In the genomic region with DNA sequence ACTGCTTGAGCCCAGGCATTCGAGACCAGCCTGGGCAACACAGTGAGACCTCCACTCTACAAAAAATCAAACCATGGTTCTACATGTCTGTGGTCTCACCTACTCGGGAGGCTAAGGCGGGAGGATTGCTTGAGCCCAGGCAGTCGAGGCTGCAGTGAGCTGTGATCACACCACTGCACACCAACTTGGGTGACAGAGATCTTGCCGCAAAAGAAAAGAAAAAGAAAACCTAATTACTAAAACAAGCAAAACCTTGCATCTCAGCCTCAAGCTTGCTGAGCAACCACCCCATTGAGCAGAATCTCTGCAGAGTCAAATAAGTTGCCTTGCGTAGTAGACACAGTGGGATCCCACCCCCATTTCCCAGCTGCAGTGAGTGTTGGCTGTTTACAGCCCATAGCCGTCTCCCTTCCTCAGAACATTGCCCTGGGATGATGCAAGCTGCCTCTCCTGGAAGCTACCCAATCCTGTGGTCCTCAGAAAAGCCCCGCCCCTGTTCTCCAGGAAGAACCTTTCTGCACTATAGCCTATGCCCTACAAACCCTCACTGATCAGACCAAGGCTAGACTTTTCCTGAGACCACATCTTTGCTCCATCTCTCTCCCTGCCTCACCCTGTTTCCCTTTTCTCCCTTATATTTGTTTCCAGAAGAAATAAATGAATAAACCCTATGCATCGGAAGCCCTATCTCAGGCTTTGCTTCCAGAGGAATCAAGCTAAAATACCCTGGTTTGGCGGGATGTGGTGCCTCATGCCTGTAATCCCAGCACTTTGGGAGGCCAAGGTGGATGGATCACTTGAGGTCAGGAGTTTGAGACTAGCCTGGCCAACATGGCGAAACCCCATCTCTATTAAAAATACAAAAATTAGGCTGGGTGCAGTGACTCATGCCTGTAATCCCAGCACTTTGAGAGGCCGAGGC, we compare ENCODE assay signal across 10 cellular contexts. TPM values are rescaled to one million over a fixed set of nuclear protein-coding genes. Genes with fewer than 3 reads are reported as not detected.
DNase-seq lines count a peak whose midpoint lies in the region; ATAC-seq and TF ChIP-seq lines count a peak whose summit lies in the region.
"Had no signal": no experiment of that assay in that cellular context is flagged by ENCODE, and none has a peak within 500 bp of the region (broad histone marks: within the 10 kb centered on the region; RNA-seq: fewer than 3 reads in every experiment).

No MANE protein-coding gene starts in this region.

- H3K4me3 ChIP-seq in brain microvascular endothelial cell (ENCODE audit: low read depth, low read length): no peak overlapping the region
- H3K4me3 ChIP-seq: GM12878 had no signal

- H3K36me3 ChIP-seq in brain microvascular endothelial cell (replicated peaks): no peaks in the 10 kb centered on the region

- no peak overlapping the region for H3K27ac Mint-ChIP-seq in activated CD8-positive, alpha-beta T cell treated with anti-CD3 and anti-CD28 coated beads for 36 hours

- ATAC-seq in GM19455 (IDR thresholded peaks at IDR 0.05; ENCODE audit: unreplicated experiment) (no peak), HG02571 (IDR thresholded peaks at IDR 0.05; ENCODE audit: unreplicated experiment) (no peak)
- no peak for ATAC-seq in activated CD8-positive, alpha-beta T cell treated with anti-CD3 and anti-CD28 coated beads for 36 hours
- ATAC-seq: GM12878 had no signal

- H3K9me3 Mint-ChIP-seq in activated CD8-positive, alpha-beta T cell treated with anti-CD3 and anti-CD28 coated beads for 36 hours: no peaks in the 10 kb centered on the region

- in situ Hi-C loops in brain microvascular endothelial cell (cut with HindIII; ENCODE audit: low pct_ligation_motif_present, low sequenced_read_pairs): no loop called here

- CTCF ChIA-PET in activated CD8-positive, alpha-beta T cell treated with anti-CD3 and anti-CD28 coated beads for 36 hours (lab: Charles Lee): interaction anchor here (0.7 kb wide), 1 partner anchor 46 kb away, joined by 3 read pairs; no protein-coding TSS in a partner anchor

- no peaks in the 10 kb centered on the region for H3K36me3 Mint-ChIP-seq in activated CD8-positive, alpha-beta T cell treated with anti-CD3 and anti-CD28 coated beads for 36 hours (ENCODE audit: low read depth)

- H3K4me1 Mint-ChIP-seq in activated CD8-positive, alpha-beta T cell treated with anti-CD3 and anti-CD28 coated beads for 36 hours (ENCODE audit: low read depth): peaks cover 6% of the 10 kb centered on the region

- intact Hi-C loops in activated CD8-positive, alpha-beta T cell treated with anti-CD3 and anti-CD28 coated beads for 36 hours (cut with micrococcal nuclease): loop anchor here (10.0 kb wide), 1 partner anchor 305 kb away; no protein-coding TSS in a partner anchor

- H3K27ac ChIP-seq in brain microvascular endothelial cell: no peak overlapping the region

- no peak overlapping the region for H3K4me3 Mint-ChIP-seq in activated CD8-positive, alpha-beta T cell treated with anti-CD3 and anti-CD28 coated beads for 36 hours

- POLR2A ChIA-PET in activated CD8-positive, alpha-beta T cell treated with anti-CD3 and anti-CD28 coated beads for 36 hours (lab: Charles Lee): no interaction called here

- DNase-seq in ELF-1 (ENCODE audit: low read depth, low spot score): peak; percentile 48
- DNase-seq in MV-4-11 (lab: John Stamatoyannopoulos, UW): peak; percentile 69
- peak; percentile 4 for DNase-seq in brain microvascular endothelial cell
- DNase-seq in myocyte (ENCODE audit: low read depth): peak; percentile 13
- no peak for DNase-seq in stimulated activated CD4-positive, alpha-beta T cell treated with anti-CD3 and anti-CD28 coated beads, Interleukin-2, amount 100 ng/mL, for 24 hours
- no peak for DNase-seq in activated CD8-positive, alpha-beta T cell treated with anti-CD3 and anti-CD28 coated beads for 36 hours
- DNase-seq: activated gamma-delta T cell treated with Interleukin-2 at 50 U/mL for 16 hours had no signal

- peaks cover 11% of the 10 kb centered on the region for H3K27me3 Mint-ChIP-seq in activated CD8-positive, alpha-beta T cell treated with anti-CD3 and anti-CD28 coated beads for 36 hours

- TF ChIP-seq CTCF in brain microvascular endothelial cell (IDR thresholded peaks at IDR 0.05; ENCODE audit: low read depth, low read length, missing control alignments): no peak
- no peak for TF ChIP-seq CTCF in activated CD8-positive, alpha-beta T cell treated with anti-CD3 and anti-CD28 coated beads for 36 hours (IDR thresholded peaks at IDR 0.05)

- H3K27me3 ChIP-seq in brain microvascular endothelial cell (replicated peaks): no peaks in the 10 kb centered on the region

RNA-seq across cellular contexts. Expression of a gene that starts 16.7 kb away (rescaled TPM):
- total RNA-seq in myocyte: not detected in 2 replicates
- not detected for polyA plus RNA-seq in myocyte (2012)
- not detected for total RNA-seq in activated CD8-positive, alpha-beta T cell treated with anti-CD3 and anti-CD28 coated beads for 36 hours

RNA-seq across cellular contexts. Expression of a gene that starts 25.1 kb away (rescaled TPM):
- total RNA-seq in myocyte: not detected in 2 replicates
- not detected for polyA plus RNA-seq in myocyte (2012)
- not detected for total RNA-seq in activated CD8-positive, alpha-beta T cell treated with anti-CD3 and anti-CD28 coated beads for 36 hours
- total RNA-seq: GM12878 had no signal
- polyA plus RNA-seq: GM12878 had no signal

RNA-seq across cellular contexts. Expression of a gene that starts 51.1 kb away (rescaled TPM):
- total RNA-seq in myocyte: 0.96 and 1.6 TPM in 2 replicates
- polyA plus RNA-seq in myocyte (2012): 1.8 TPM
- 10 to 100 TPM; 85.8 to 87.9 TPM for total RNA-seq in activated CD8-positive, alpha-beta T cell treated with anti-CD3 and anti-CD28 coated beads for 36 hours

Comparison
In these comparisons a context has a peak if more than half of its experiments do, and no peak if none do; other contexts are left out.
1. DNase-seq: peak in ELF-1 (single experiment), MV-4-11 (single experiment), brain microvascular endothelial cell (single experiment) and myocyte (single experiment); none in stimulated activated CD4-positive, alpha-beta T cell treated with anti-CD3 and anti-CD28 coated beads, Interleukin-2, amount 100 ng/mL, for 24 hours (0 of 2) and activated CD8-positive, alpha-beta T cell treated with anti-CD3 and anti-CD28 coated beads for 36 hours (single experiment).
2. RNA of a gene that starts 51.1 kb away (total RNA-seq): 85.8 to 87.9 TPM in activated CD8-positive, alpha-beta T cell treated with anti-CD3 and anti-CD28 coated beads for 36 hours; 0.96 to 1.6 TPM in myocyte; every median in the first group is over 10 times any median in the second.